In the genomic region with DNA sequence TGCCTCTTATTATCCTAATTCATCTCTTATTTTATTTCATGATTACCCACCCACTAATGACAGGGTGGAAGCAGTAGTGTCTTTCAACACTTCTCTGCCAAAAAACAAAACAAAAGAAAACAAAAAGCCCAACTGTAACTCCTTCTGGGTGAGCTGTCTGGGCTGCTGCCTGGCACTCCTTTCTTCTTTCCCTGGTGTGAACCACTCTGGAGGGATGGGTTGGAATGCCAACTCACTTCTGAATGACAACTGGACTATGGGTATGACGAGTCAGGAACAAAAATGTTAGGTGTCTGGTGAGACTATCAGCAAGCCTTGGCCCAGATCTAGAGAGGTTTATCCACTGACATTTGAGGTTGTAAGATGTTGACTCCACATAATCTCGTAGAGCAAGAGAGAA, we compare ENCODE assay signal across 13 cellular contexts.
DNase-seq lines count a peak whose midpoint lies in the region; ATAC-seq, FAIRE-seq and TF ChIP-seq lines count a peak whose summit lies in the region.
"Had no signal": no experiment of that assay in that cellular context is flagged by ENCODE, and none has a peak within 500 bp of the region (broad histone marks: within the 10 kb centered on the region; RNA-seq: fewer than 3 reads in every experiment).

No MANE protein-coding gene starts in this region.

- H3K4me1 Mint-ChIP-seq in effector memory CD8-positive, alpha-beta T cell (ENCODE audit: low read depth in 2 of 2): peaks cover 18% of the 10 kb centered on the region in 2 donors
- H3K4me1 Mint-ChIP-seq in activated T-helper 2 cell treated with anti-CD3 and anti-CD28 coated beads, Interferon-gamma antibody, Interleukin-2, Interleukin-4, amounts not matched to agents 10 μg/mL and 5 μg/mL and 100 μg/mL, durations not matched to agents 14 hours and 24 hours and 36 hours (ENCODE audit: low read depth): peaks cover 2% of the 10 kb centered on the region
- peaks cover 6% of the 10 kb centered on the region; the same call in 2 of the 3 replicates for H3K4me1 Mint-ChIP-seq in GM23338

- TF ChIP-seq POLR2A in A549 (IDR thresholded peaks at IDR 0.05; ENCODE audit: low read length) (no peak), transverse colon (IDR thresholded peaks at IDR 0.05) (no peak)

- no peak for DNase-seq in A549 (ENCODE audit: low read depth in 1 of 2, low spot score in 1 of 2)
- DNase-seq in MG63: peak; percentile 82
- DNase-seq in effector memory CD8-positive, alpha-beta T cell: no peak
- peak; percentile 18 for DNase-seq in medulla oblongata (ENCODE audit: extremely low spot score)
- no peak for DNase-seq in activated T-helper 2 cell treated with anti-CD3 and anti-CD28 coated beads, Interferon-gamma antibody, Interleukin-2, Interleukin-4, amounts not matched to agents 10 μg/mL and 5 μg/mL and 100 μg/mL, durations not matched to agents 14 hours and 24 hours and 36 hours (ENCODE audit: low spot score)
- DNase-seq in transverse colon: no peak
- no peak for DNase-seq in amniotic stem cell (lab: John Stamatoyannopoulos, UW)
- no peak for DNase-seq in GM23338 (ENCODE audit: low spot score)
- DNase-seq: activated T-cell treated with anti-CD3 and anti-CD28 coated beads for 4 hours, naive B cell, NCI-H146, NCI-H774 had no signal

- no peak for TF ChIP-seq CTCF in A549 (IDR thresholded peaks at IDR 0.05)
- no peak for TF ChIP-seq CTCF in transverse colon (IDR thresholded peaks at IDR 0.05)
- no peak for TF ChIP-seq CTCF in GM23338 (conservative IDR thresholded peaks at IDR 0.05; ENCODE audit: low read depth in 2 of 2)

- no peak overlapping the region for H2AFZ ChIP-seq in GM23338

- H4K20me1 ChIP-seq in GM23338 (replicated peaks; ENCODE audit: insufficient read depth): no peaks in the 10 kb centered on the region; the same call in 1 of the 2 replicates

- POLR2A ChIA-PET in A549 (lab: Yijun Ruan, JAX): no interaction called here

- in situ Hi-C loops in transverse colon (cut with MboI; ENCODE audit: low pct_ligation_motif_present in 1 of 4, low pct_unique_long_range_greater_than_20kb in 1 of 4, low sequenced_read_pairs in 3 of 4): no loop called here

- H3K9me3 ChIP-seq in A549 (no peaks in the 10 kb centered on the region), MG63 (no peaks in the 10 kb centered on the region), transverse colon (no peaks in the 10 kb centered on the region)

- H3K4me1 ChIP-seq in A549 (peaks cover 58% of the 10 kb centered on the region), transverse colon (peaks cover 0 to 17% (median 5%) of the 10 kb centered on the region in 4 donors), GM23338 (ENCODE audit: insufficient read depth) (no peaks in the 10 kb centered on the region)

- WGBS in A549 (ENCODE audit: missing lambda C conversion rate): 73% methylated on average over 2 of the region's 2 CpGs
- WGBS in transverse colon (ENCODE audit: low coverage in 1 of 2), 2 donors: 80 to 100% methylated on average over 1 to 2 of the region's 2 CpGs

- H3K36me3 ChIP-seq in MG63 (peaks cover 80% of the 10 kb centered on the region), transverse colon (no peaks in the 10 kb centered on the region), GM23338 (ENCODE audit: insufficient read depth) (0 out of 2 replicates have a peak, but pooled peaks cover 9% of the 10 kb centered on the region)

- H3K27me3 ChIP-seq in MG63 (no peaks in the 10 kb centered on the region), transverse colon (no peaks in the 10 kb centered on the region), GM23338 (ENCODE audit: insufficient read depth) (no peaks in the 10 kb centered on the region)

- CTCF ChIA-PET in A549 (lab: Yijun Ruan, JAX): interaction anchor here (1.2 to 1.8 kb wide), 2 partner anchors 18 to 178 kb away, joined by 3 to 10 read pairs; no protein-coding TSS in a partner anchor

- H3K27me3 Mint-ChIP-seq in effector memory CD8-positive, alpha-beta T cell: no peaks in the 10 kb centered on the region
- no peaks in the 10 kb centered on the region for H3K27me3 Mint-ChIP-seq in activated T-helper 2 cell treated with anti-CD3 and anti-CD28 coated beads, Interferon-gamma antibody, Interleukin-2, Interleukin-4, amounts not matched to agents 10 μg/mL and 5 μg/mL and 100 μg/mL, durations not matched to agents 14 hours and 24 hours and 36 hours (ENCODE audit: low read depth)
- H3K27me3 Mint-ChIP-seq in GM23338 (ENCODE audit: insufficient read depth, low read depth, poor library complexity): no peaks in the 10 kb centered on the region
- H3K27me3 Mint-ChIP-seq: naive B cell had no signal

- no peak for FAIRE-seq in A549 (lab: Jason Lieb, UNC)

- TF ChIP-seq RAD21 in A549 (conservative IDR thresholded peaks at IDR 0.05 in 1 of 2, IDR thresholded peaks at IDR 0.05 in 1 of 2): no peak

- peak overlapping the region; percentile 79 to 85 for H3K27ac Mint-ChIP-seq in effector memory CD8-positive, alpha-beta T cell
- no peak overlapping the region for H3K27ac Mint-ChIP-seq in activated T-helper 2 cell treated with anti-CD3 and anti-CD28 coated beads, Interferon-gamma antibody, Interleukin-2, Interleukin-4, amounts not matched to agents 10 μg/mL and 5 μg/mL and 100 μg/mL, durations not matched to agents 14 hours and 24 hours and 36 hours
- H3K27ac Mint-ChIP-seq in GM23338: no peak overlapping the region

- H3K4me2 ChIP-seq in A549 (no peak overlapping the region), GM23338 (no peak overlapping the region)

- intact Hi-C loops in activated T-helper 2 cell treated with anti-CD3 and anti-CD28 coated beads, Interferon-gamma antibody, Interleukin-2, Interleukin-4, amounts not matched to agents 10 μg/mL and 5 μg/mL and 100 μg/mL, durations not matched to agents 14 hours and 24 hours and 36 hours (cut with micrococcal nuclease): no loop called here
- intact Hi-C loops in transverse colon (cut with DNase I; ENCODE audit: low total_unique reads): no loop called here

- TF ChIP-seq EP300 in A549 (IDR thresholded peaks at IDR 0.05): no peak
- no peak for TF ChIP-seq EP300 in transverse colon (IDR thresholded peaks at IDR 0.05; ENCODE audit: low read depth)

- no peaks in the 10 kb centered on the region for H3K9me2 ChIP-seq in GM23338 (ENCODE audit: insufficient read depth)

- H3K79me2 ChIP-seq in GM23338 (replicated peaks; ENCODE audit: insufficient read depth): no peaks in the 10 kb centered on the region

- H3K36me3 Mint-ChIP-seq in effector memory CD8-positive, alpha-beta T cell (ENCODE audit: insufficient read depth): peaks cover 76% of the 10 kb centered on the region
- peaks cover 57% of the 10 kb centered on the region for H3K36me3 Mint-ChIP-seq in activated T-helper 2 cell treated with anti-CD3 and anti-CD28 coated beads, Interferon-gamma antibody, Interleukin-2, Interleukin-4, amounts not matched to agents 10 μg/mL and 5 μg/mL and 100 μg/mL, durations not matched to agents 14 hours and 24 hours and 36 hours (ENCODE audit: low read depth)
- H3K36me3 Mint-ChIP-seq in GM23338 (ENCODE audit: low read depth): peaks cover 21% of the 10 kb centered on the region

- no peaks in the 10 kb centered on the region for H3F3A ChIP-seq in GM23338 (replicated peaks; ENCODE audit: low read depth)

- H3K4me3 ChIP-seq in A549: no peak overlapping the region
- no peak overlapping the region for H3K4me3 ChIP-seq in MG63
- H3K4me3 ChIP-seq in transverse colon: no peak overlapping the region
- no peak overlapping the region for H3K4me3 ChIP-seq in GM23338

- H3K4me3 Mint-ChIP-seq in effector memory CD8-positive, alpha-beta T cell: no peak overlapping the region
- no peak overlapping the region for H3K4me3 Mint-ChIP-seq in activated T-helper 2 cell treated with anti-CD3 and anti-CD28 coated beads, Interferon-gamma antibody, Interleukin-2, Interleukin-4, amounts not matched to agents 10 μg/mL and 5 μg/mL and 100 μg/mL, durations not matched to agents 14 hours and 24 hours and 36 hours (ENCODE audit: low read depth)
- no peak overlapping the region for H3K4me3 Mint-ChIP-seq in GM23338
- H3K4me3 Mint-ChIP-seq: brain, naive B cell had no signal

- H3K9me3 Mint-ChIP-seq in effector memory CD8-positive, alpha-beta T cell: no peaks in the 10 kb centered on the region
- no peaks in the 10 kb centered on the region for H3K9me3 Mint-ChIP-seq in activated T-helper 2 cell treated with anti-CD3 and anti-CD28 coated beads, Interferon-gamma antibody, Interleukin-2, Interleukin-4, amounts not matched to agents 10 μg/mL and 5 μg/mL and 100 μg/mL, durations not matched to agents 14 hours and 24 hours and 36 hours
- no peaks in the 10 kb centered on the region for H3K9me3 Mint-ChIP-seq in GM23338
- H3K9me3 Mint-ChIP-seq: naive B cell had no signal

- 0 out of 6 replicates have a peak overlapping the region, but pooled peaks have one; percentile 2 to 6 for H3K27ac ChIP-seq in A549
- H3K27ac ChIP-seq in transverse colon: peak overlapping the region in 1 of 4 donors; percentile 14
- H3K27ac ChIP-seq in GM23338 (ENCODE audit: low read depth): no peak overlapping the region

- peak in 1 of 2 experiments; percentile 39; a peak in 3 of 6 replicates for ATAC-seq in A549
- no peak for ATAC-seq in effector memory CD8-positive, alpha-beta T cell (replicated peaks)
- ATAC-seq in GM23338: no peak

TF ChIP-seq in A549, 52 proteins besides CTCF, POLR2A, EP300 and RAD21 (continues in another document):
- TF ChIP-seq HOXA7 (CRISPR knock-in tag; IDR thresholded peaks at IDR 0.05) (no peak), POLR2AphosphoS2 (conservative IDR thresholded peaks at IDR 0.05; ENCODE audit: low read length) (no peak), JUN (IDR thresholded peaks at IDR 0.05) (no peak)
- TF ChIP-seq, protein P1, sequence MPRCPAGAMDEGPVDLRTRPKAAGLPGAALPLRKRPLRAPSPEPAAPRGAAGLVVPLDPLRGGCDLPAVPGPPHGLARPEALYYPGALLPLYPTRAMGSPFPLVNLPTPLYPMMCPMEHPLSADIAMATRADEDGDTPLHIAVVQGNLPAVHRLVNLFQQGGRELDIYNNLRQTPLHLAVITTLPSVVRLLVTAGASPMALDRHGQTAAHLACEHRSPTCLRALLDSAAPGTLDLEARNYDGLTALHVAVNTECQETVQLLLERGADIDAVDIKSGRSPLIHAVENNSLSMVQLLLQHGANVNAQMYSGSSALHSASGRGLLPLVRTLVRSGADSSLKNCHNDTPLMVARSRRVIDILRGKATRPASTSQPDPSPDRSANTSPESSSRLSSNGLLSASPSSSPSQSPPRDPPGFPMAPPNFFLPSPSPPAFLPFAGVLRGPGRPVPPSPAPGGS (IDR thresholded peaks at IDR 0.05): no peak

Comparison
In these comparisons a context has a peak if more than half of its experiments do, and no peak if none do; other contexts are left out.
1. DNase-seq: peak in MG63 (single experiment) and medulla oblongata (single experiment); none in A549 (0 of 2), effector memory CD8-positive, alpha-beta T cell (0 of 3), activated T-helper 2 cell treated with anti-CD3 and anti-CD28 coated beads, Interferon-gamma antibody, Interleukin-2, Interleukin-4, amounts not matched to agents 10 μg/mL and 5 μg/mL and 100 μg/mL, durations not matched to agents 14 hours and 24 hours and 36 hours (single experiment), transverse colon (single experiment), amniotic stem cell (single experiment) and GM23338 (single experiment).
2. H3K27ac Mint-ChIP-seq: peak in effector memory CD8-positive, alpha-beta T cell (2 of 2); none in activated T-helper 2 cell treated with anti-CD3 and anti-CD28 coated beads, Interferon-gamma antibody, Interleukin-2, Interleukin-4, amounts not matched to agents 10 μg/mL and 5 μg/mL and 100 μg/mL, durations not matched to agents 14 hours and 24 hours and 36 hours (single experiment) and GM23338 (single experiment).